22 cellular contexts compared by ENCODE assay signal in genomic region chr7:139078911-139079310, GRCh38. TPM values are rescaled to one million over a fixed set of nuclear protein-coding genes. Genes with fewer than 3 reads are reported as not detected.
DNase-seq lines count a peak whose midpoint lies in the region; ATAC-seq and TF ChIP-seq lines count a peak whose summit lies in the region.
"Had no signal": no experiment of that assay in that cellular context is flagged by ENCODE, and none has a peak within 500 bp of the region (broad histone marks: within the 10 kb centered on the region; RNA-seq: fewer than 3 reads in every experiment).

No MANE protein-coding gene starts in this region.

- H3K4me3 ChIP-seq in CD8-positive, alpha-beta T cell (ENCODE audit: low read depth, low read length), result no peak overlapping the region
- H3K4me3 ChIP-seq: coronary artery, K562, tibial nerve had no signal

- TF ChIP-seq CTCF in CD8-positive, alpha-beta T cell (IDR thresholded peaks at IDR 0.05), result no peak

- no peaks in the 10 kb centered on the region for H3K9me3 Mint-ChIP-seq in CD8-positive, alpha-beta T cell
- no peaks in the 10 kb centered on the region for H3K9me3 Mint-ChIP-seq in activated CD8-positive, alpha-beta T cell treated with anti-CD3 and anti-CD28 coated beads, Interleukin-2, amount 10 ng/mL, durations not matched to agents 7 days and 5 days (ENCODE audit: insufficient read depth)

- intact Hi-C loops in CD8-positive, alpha-beta T cell (cut with DNase I, micrococcal nuclease), result no loop called here

- peak overlapping the region; percentile 79 for H3K27ac Mint-ChIP-seq in CD8-positive, alpha-beta T cell
- peak overlapping the region; percentile 67 for H3K27ac Mint-ChIP-seq in activated CD8-positive, alpha-beta T cell treated with anti-CD3 and anti-CD28 coated beads, Interleukin-2, amount 10 ng/mL, durations not matched to agents 7 days and 5 days

- H3K4me3 Mint-ChIP-seq in CD8-positive, alpha-beta T cell, result peak overlapping the region; percentile 13
- no peak overlapping the region for H3K4me3 Mint-ChIP-seq in activated CD8-positive, alpha-beta T cell treated with anti-CD3 and anti-CD28 coated beads, Interleukin-2, amount 10 ng/mL, durations not matched to agents 7 days and 5 days

- H3K9me3 ChIP-seq in CD8-positive, alpha-beta T cell (ENCODE audit: low read length), result no peaks in the 10 kb centered on the region
- H3K9me3 ChIP-seq: BE2C, tibial nerve had no signal

- no peaks in the 10 kb centered on the region for H3K27me3 ChIP-seq in CD8-positive, alpha-beta T cell (ENCODE audit: insufficient read depth, low read length)
- H3K27me3 ChIP-seq: BE2C, tibial nerve had no signal

- CTCF ChIA-PET in CD8-positive, alpha-beta T cell (lab: Charles Lee), result interaction anchor here (0.7 to 1.1 kb wide), 2 partner anchors 10 to 23 kb away, joined by 3 to 4 read pairs; no protein-coding TSS in a partner anchor
- CTCF ChIA-PET in activated CD8-positive, alpha-beta T cell treated with anti-CD3 and anti-CD28 coated beads, Interleukin-2, amount 10 ng/mL, durations not matched to agents 7 days and 5 days (lab: Charles Lee), result interaction anchor here (1.5 kb wide), 1 partner anchor 26 kb away, joined by 3 read pairs; no protein-coding TSS in a partner anchor

- POLR2A ChIA-PET in CD8-positive, alpha-beta T cell (lab: Charles Lee), result no interaction called here
- POLR2A ChIA-PET in activated CD8-positive, alpha-beta T cell treated with anti-CD3 and anti-CD28 coated beads, Interleukin-2, amount 10 ng/mL, durations not matched to agents 7 days and 5 days (lab: Charles Lee), result no interaction called here

- peaks cover 76% of the 10 kb centered on the region for H3K4me1 Mint-ChIP-seq in CD8-positive, alpha-beta T cell (ENCODE audit: low read depth)
- H3K4me1 Mint-ChIP-seq in activated CD8-positive, alpha-beta T cell treated with anti-CD3 and anti-CD28 coated beads, Interleukin-2, amount 10 ng/mL, durations not matched to agents 7 days and 5 days (ENCODE audit: low read depth), result peaks cover 87% of the 10 kb centered on the region

- H3K36me3 Mint-ChIP-seq in CD8-positive, alpha-beta T cell, result peaks cover 95% of the 10 kb centered on the region
- H3K36me3 Mint-ChIP-seq in activated CD8-positive, alpha-beta T cell treated with anti-CD3 and anti-CD28 coated beads, Interleukin-2, amount 10 ng/mL, durations not matched to agents 7 days and 5 days (ENCODE audit: low read depth), result peaks cover 93% of the 10 kb centered on the region

- H3K27me3 Mint-ChIP-seq in CD8-positive, alpha-beta T cell (ENCODE audit: low read depth), result no peaks in the 10 kb centered on the region
- no peaks in the 10 kb centered on the region for H3K27me3 Mint-ChIP-seq in activated CD8-positive, alpha-beta T cell treated with anti-CD3 and anti-CD28 coated beads, Interleukin-2, amount 10 ng/mL, durations not matched to agents 7 days and 5 days (ENCODE audit: low read depth)

- peaks cover 83% of the 10 kb centered on the region for H3K36me3 ChIP-seq in CD8-positive, alpha-beta T cell (ENCODE audit: insufficient read depth, low read length)

- no peak for ATAC-seq in CD8-positive, alpha-beta T cell
- ATAC-seq in activated CD8-positive, alpha-beta T cell treated with anti-CD3 and anti-CD28 coated beads, Interleukin-2, amount 10 ng/mL, durations not matched to agents 7 days and 5 days, result no peak
- ATAC-seq in GM21737 (IDR thresholded peaks at IDR 0.05; ENCODE audit: unreplicated experiment) (no peak), GM18519 (IDR thresholded peaks at IDR 0.05; ENCODE audit: low FRiP score, unreplicated experiment) (no peak)
- ATAC-seq: K562, left ventricle myocardium superior had no signal

- H3K27ac ChIP-seq in CD8-positive, alpha-beta T cell (ENCODE audit: low read depth, low read length), result no peak overlapping the region
- H3K27ac ChIP-seq: coronary artery, parathyroid adenoma had no signal

- peaks cover 79% of the 10 kb centered on the region for H3K4me1 ChIP-seq in CD8-positive, alpha-beta T cell (ENCODE audit: insufficient read depth, low read length)
- H3K4me1 ChIP-seq: BE2C, parathyroid adenoma had no signal

- peak; percentile 48 for DNase-seq in Ammon's horn (ENCODE audit: low spot score)
- DNase-seq in CD8-positive, alpha-beta T cell, result peak in 1 of 7 experiments; percentile 48
- no peak for DNase-seq in activated CD8-positive, alpha-beta T cell treated with anti-CD3 and anti-CD28 coated beads, Interleukin-2, amount 10 ng/mL, durations not matched to agents 7 days and 5 days
- peak; percentile 74 for DNase-seq in medulla oblongata (ENCODE audit: extremely low spot score)
- DNase-seq in NCI-H524 (lab: John Stamatoyannopoulos, UW), result no peak
- no peak for DNase-seq in A172 (ENCODE audit: low spot score)
- DNase-seq: activated CD4-positive, alpha-beta T cell treated with anti-CD3 and anti-CD28 coated beads, Interleukin-2, amount 50 U/mL, for 1 hour; activated effector memory CD4-positive, alpha-beta T cell treated with Interleukin-2 at 50 U/mL for 16 hours; BE2C; DMS 273 treated with DMSO at 0.1 percent for 48 hours; GOT3; left ventricle myocardium superior; NCI-H2107; NCI-H526 treated with DMSO at 0.1 percent for 48 hours; SIG-M5; stimulated activated CD4-positive, alpha-beta T cell treated with anti-CD3 and anti-CD28 coated beads, Interleukin-4, amount 100 ng/mL, for 24 hours had no signal

RNA-seq across cellular contexts. Expression of gene ZC3HAV1, which starts 30.6 kb away (rescaled TPM):
- 100 to 1,000 TPM; 194 to 198 TPM for total RNA-seq in CD8-positive, alpha-beta T cell
- total RNA-seq in activated CD8-positive, alpha-beta T cell treated with anti-CD3 and anti-CD28 coated beads, Interleukin-2, amount 10 ng/mL, durations not matched to agents 7 days and 5 days, result 100 to 1,000 TPM; 121 to 122 TPM
- total RNA-seq in A172 (2014; rRNA removed; shearing (Covaris generic)), result 20.7 and 25.4 TPM in 2 replicates

RNA-seq across cellular contexts. Expression of gene ZC3HAV1L, which starts 43.1 kb away (rescaled TPM):
- under 1 TPM; 0.16 to 0.44 TPM for total RNA-seq in CD8-positive, alpha-beta T cell
- total RNA-seq in activated CD8-positive, alpha-beta T cell treated with anti-CD3 and anti-CD28 coated beads, Interleukin-2, amount 10 ng/mL, durations not matched to agents 7 days and 5 days, result 10 to 100 TPM; 17.3 to 20.2 TPM
- total RNA-seq in A172 (2014; rRNA removed; shearing (Covaris generic)), result not detected in 2 replicates
- total RNA-seq: K562 had no signal

Comparison
In these comparisons a context has a peak if more than half of its experiments do, and no peak if none do; other contexts are left out.
1. DNase-seq: peak in Ammon's horn (single experiment) and medulla oblongata (single experiment); none in activated CD8-positive, alpha-beta T cell treated with anti-CD3 and anti-CD28 coated beads, Interleukin-2, amount 10 ng/mL, durations not matched to agents 7 days and 5 days (single experiment), NCI-H524 (0 of 2) and A172 (single experiment).
2. RNA of gene ZC3HAV1L, which starts 43.1 kb away (total RNA-seq): 17.3 to 20.2 TPM in activated CD8-positive, alpha-beta T cell treated with anti-CD3 and anti-CD28 coated beads, Interleukin-2, amount 10 ng/mL, durations not matched to agents 7 days and 5 days; 0.16 to 0.44 TPM in CD8-positive, alpha-beta T cell and not detected in A172; every median in the first group is over 10 times any median in the second.